Comparison of ENCODE assay signal across 1 cellular context in genomic region chr1:9942939-9943807, GRCh38.
TF ChIP-seq lines count a peak whose summit lies in the region.

TSS of gene LZIC (minus strand) at chr1:9943391. CDS start at chr1:9936619, 6,772 bp downstream.
TSS of gene NMNAT1 (plus strand) at chr1:9943475. CDS start at chr1:9972074, 28,599 bp downstream.

TF ChIP-seq in WTC11, 78 proteins besides CTCF, POLR2A, EP300 and RAD21 (continued from another document and continues in another):
- TF ChIP-seq ZNF281 (CRISPR knock-in tag; IDR thresholded peaks at IDR 0.05) (0 out of 2 replicates have a peak, but pooled peaks have one; percentile 59), CBFB (CRISPR knock-in tag; IDR thresholded peaks at IDR 0.05; ENCODE audit: low read depth) (no peak), ZMAT4 (CRISPR knock-in tag; IDR thresholded peaks at IDR 0.05) (no peak), JAZF1 (CRISPR knock-in tag; IDR thresholded peaks at IDR 0.05) (no peak), ZNF219 (CRISPR knock-in tag; IDR thresholded peaks at IDR 0.05; ENCODE audit: borderline replicate concordance) (no peak), ZNF232 (CRISPR knock-in tag; IDR thresholded peaks at IDR 0.05) (peak; percentile 58), SMAD4 (CRISPR knock-in tag; IDR thresholded peaks at IDR 0.05) (no peak), HMGA2 (CRISPR knock-in tag; IDR thresholded peaks at IDR 0.05) (0 out of 2 replicates have a peak, but pooled peaks have one; percentile 35), STAT6 (CRISPR knock-in tag; conservative IDR thresholded peaks at IDR 0.05; ENCODE audit: low read depth) (no peak), IRF2 (CRISPR knock-in tag; IDR thresholded peaks at IDR 0.05; ENCODE audit: borderline replicate concordance, low read depth) (no peak), ZSCAN18 (CRISPR knock-in tag; IDR thresholded peaks at IDR 0.05) (no peak), ZNF532 (CRISPR knock-in tag; IDR thresholded peaks at IDR 0.05; ENCODE audit: borderline replicate concordance) (no peak), MLX (CRISPR knock-in tag; IDR thresholded peaks at IDR 0.05) (no peak), ZNF423 (CRISPR knock-in tag; IDR thresholded peaks at IDR 0.05) (no peak), HMGXB4 (CRISPR knock-in tag; IDR thresholded peaks at IDR 0.05) (peak; percentile 79), ERG (CRISPR knock-in tag; IDR thresholded peaks at IDR 0.05) (no peak), E2F1 (CRISPR knock-in tag; IDR thresholded peaks at IDR 0.05) (0 out of 2 replicates have a peak, but pooled peaks have one; percentile 69), SP1 (CRISPR knock-in tag; conservative IDR thresholded peaks at IDR 0.05) (peak; percentile 99), TCF7 (CRISPR knock-in tag; IDR thresholded peaks at IDR 0.05; ENCODE audit: low read depth) (no peak), GRHL2 (CRISPR knock-in tag; IDR thresholded peaks at IDR 0.05; ENCODE audit: insufficient replicate concordance, severe bottlenecking) (no peak), ZNF396 (CRISPR knock-in tag; IDR thresholded peaks at IDR 0.05; ENCODE audit: borderline replicate concordance) (no peak), RORB (CRISPR knock-in tag; IDR thresholded peaks at IDR 0.05) (no peak), ZNF512 (CRISPR knock-in tag; IDR thresholded peaks at IDR 0.05; ENCODE audit: borderline replicate concordance) (no peak), MXD4 (CRISPR knock-in tag; IDR thresholded peaks at IDR 0.05; ENCODE audit: borderline replicate concordance) (no peak), OVOL2 (CRISPR knock-in tag; IDR thresholded peaks at IDR 0.05; ENCODE audit: borderline replicate concordance) (no peak), ZNF416 (CRISPR knock-in tag; IDR thresholded peaks at IDR 0.05) (no peak), CDX4 (CRISPR knock-in tag; IDR thresholded peaks at IDR 0.05; ENCODE audit: borderline replicate concordance) (no peak), NFYB (CRISPR knock-in tag; conservative IDR thresholded peaks at IDR 0.05; ENCODE audit: low read depth) (peak; percentile 97), MAX (CRISPR knock-in tag; IDR thresholded peaks at IDR 0.05) (peak; percentile 67; the same call in 1 of the 2 replicates), EMX1 (CRISPR knock-in tag; IDR thresholded peaks at IDR 0.05) (no peak), ZNF138 (CRISPR knock-in tag; conservative IDR thresholded peaks at IDR 0.05) (no peak), NR2C2 (CRISPR knock-in tag; IDR thresholded peaks at IDR 0.05) (0 out of 2 replicates have a peak, but pooled peaks have one; percentile 41), GTF2I (CRISPR knock-in tag; conservative IDR thresholded peaks at IDR 0.05) (no peak), FOXK1 (CRISPR knock-in tag; IDR thresholded peaks at IDR 0.05) (peak; percentile 88), ZNF317 (CRISPR knock-in tag; IDR thresholded peaks at IDR 0.05; ENCODE audit: borderline replicate concordance, low read depth) (no peak), NR1H2 (CRISPR knock-in tag; IDR thresholded peaks at IDR 0.05) (no peak), KAT7 (CRISPR knock-in tag; IDR thresholded peaks at IDR 0.05; ENCODE audit: borderline replicate concordance) (no peak), PRRX2 (CRISPR knock-in tag; IDR thresholded peaks at IDR 0.05) (no peak), USF1 (CRISPR knock-in tag; IDR thresholded peaks at IDR 0.05) (peak; percentile 44; the same call in 1 of the 2 replicates)
